In genomic region chr12:31578632-31579031, GRCh38 we compare ENCODE assay signal across 13 cellular contexts. TPM values are rescaled to one million over a fixed set of nuclear protein-coding genes. Genes with fewer than 3 reads are reported as not detected.
A peak's percentile ranks its signal among the peaks of the same experiment; 100 is the strongest.
DNase-seq lines count a peak whose midpoint lies in the region; ATAC-seq and TF ChIP-seq lines count a peak whose summit lies in the region.
"Had no signal": no experiment of that assay in that cellular context is flagged by ENCODE, and none has a peak within 500 bp of the region (broad histone marks: within the 10 kb centered on the region; RNA-seq: fewer than 3 reads in every experiment).

No MANE protein-coding gene starts in this region.

- H3K27ac Mint-ChIP-seq in activated CD8-positive, alpha-beta memory T cell treated with anti-CD3 and anti-CD28 coated beads, Interleukin-2, amount 10 ng/mL, durations not matched to agents 7 days and 5 days, result no peak overlapping the region
- H3K27ac Mint-ChIP-seq in type B pancreatic cell, result no peak overlapping the region
- H3K27ac Mint-ChIP-seq in naive thymus-derived CD4-positive, alpha-beta T cell, result no peak overlapping the region
- H3K27ac Mint-ChIP-seq: CD4-positive, CD25-positive, alpha-beta regulatory T cell had no signal

- no peak overlapping the region for H3K27ac ChIP-seq in naive thymus-derived CD4-positive, alpha-beta T cell (ENCODE audit: low read depth, low read length)
- H3K27ac ChIP-seq: colonic mucosa, skin epidermis had no signal

- no peaks in the 10 kb centered on the region for H3K4me1 Mint-ChIP-seq in activated CD8-positive, alpha-beta memory T cell treated with anti-CD3 and anti-CD28 coated beads, Interleukin-2, amount 10 ng/mL, durations not matched to agents 7 days and 5 days
- no peaks in the 10 kb centered on the region for H3K4me1 Mint-ChIP-seq in type B pancreatic cell (ENCODE audit: unreplicated experiment)
- no peaks in the 10 kb centered on the region for H3K4me1 Mint-ChIP-seq in naive thymus-derived CD4-positive, alpha-beta T cell
- H3K4me1 Mint-ChIP-seq: CD4-positive, CD25-positive, alpha-beta regulatory T cell had no signal

- DNase-seq in G401 (ENCODE audit: low spot score) (peak; percentile 87), cerebellar cortex (ENCODE audit: low spot score) (peak; percentile 84), midbrain (lab: John Stamatoyannopoulos, UW) (peak; percentile 35), type B pancreatic cell (ENCODE audit: extremely low spot score, unreplicated experiment) (no peak)
- DNase-seq in activated CD4-positive, alpha-beta T cell treated with anti-CD3 and anti-CD28 coated beads, Interleukin-2, amount 50 U/mL, for 1 hour, result no peak
- no peak for DNase-seq in activated CD8-positive, alpha-beta memory T cell treated with anti-CD3 and anti-CD28 coated beads, Interleukin-2, amount 10 ng/mL, durations not matched to agents 7 days and 5 days
- no peak for DNase-seq in naive thymus-derived CD4-positive, alpha-beta T cell
- DNase-seq: activated effector memory CD4-positive, alpha-beta T cell treated with Interleukin-2 at 50 U/mL for 16 hours; colonic mucosa; NCI-H526 had no signal

- in situ Hi-C loops in G401 (cut with HindIII; ENCODE audit: low sequenced_read_pairs), result no loop called here

- POLR2A ChIA-PET in naive thymus-derived CD4-positive, alpha-beta T cell (lab: Charles Lee), result no interaction called here

- H3K4me3 ChIP-seq in naive thymus-derived CD4-positive, alpha-beta T cell (ENCODE audit: low read length), result no peak overlapping the region
- H3K4me3 ChIP-seq: colonic mucosa, skin epidermis had no signal

- H3K9me3 ChIP-seq in naive thymus-derived CD4-positive, alpha-beta T cell (ENCODE audit: control insufficient read depth in 2 of 3, low read length in 3 of 3), result no peaks in the 10 kb centered on the region
- H3K9me3 ChIP-seq: colonic mucosa had no signal

- H3K36me3 ChIP-seq in naive thymus-derived CD4-positive, alpha-beta T cell (ENCODE audit: control insufficient read depth in 2 of 3, insufficient read depth in 3 of 3, low read length in 3 of 3), result no peaks in the 10 kb centered on the region
- H3K36me3 ChIP-seq: colonic mucosa had no signal

- intact Hi-C loops in naive thymus-derived CD4-positive, alpha-beta T cell (cut with micrococcal nuclease), result no loop called here

- no peaks in the 10 kb centered on the region for H3K27me3 ChIP-seq in naive thymus-derived CD4-positive, alpha-beta T cell (ENCODE audit: control insufficient read depth in 2 of 2, insufficient read depth in 2 of 2, low read length in 2 of 2)
- H3K27me3 ChIP-seq: colonic mucosa had no signal

- H3K9me3 Mint-ChIP-seq in activated CD8-positive, alpha-beta memory T cell treated with anti-CD3 and anti-CD28 coated beads, Interleukin-2, amount 10 ng/mL, durations not matched to agents 7 days and 5 days (ENCODE audit: low read depth), result no peaks in the 10 kb centered on the region
- H3K9me3 Mint-ChIP-seq in type B pancreatic cell, result no peaks in the 10 kb centered on the region
- no peaks in the 10 kb centered on the region for H3K9me3 Mint-ChIP-seq in naive thymus-derived CD4-positive, alpha-beta T cell

- CTCF ChIA-PET in activated CD8-positive, alpha-beta memory T cell treated with anti-CD3 and anti-CD28 coated beads, Interleukin-2, amount 10 ng/mL, durations not matched to agents 7 days and 5 days (lab: Charles Lee), result interaction anchor here (0.6 to 1.4 kb wide), 2 partner anchors 16 to 979 kb away, joined by 3 read pairs; no protein-coding TSS in a partner anchor
- CTCF ChIA-PET in naive thymus-derived CD4-positive, alpha-beta T cell (lab: Charles Lee), result no interaction called here

- peaks cover 9% of the 10 kb centered on the region for H3K27me3 Mint-ChIP-seq in activated CD8-positive, alpha-beta memory T cell treated with anti-CD3 and anti-CD28 coated beads, Interleukin-2, amount 10 ng/mL, durations not matched to agents 7 days and 5 days
- peaks cover 23% of the 10 kb centered on the region for H3K27me3 Mint-ChIP-seq in type B pancreatic cell
- H3K27me3 Mint-ChIP-seq in naive thymus-derived CD4-positive, alpha-beta T cell, result peaks cover 0 to 15% (median 7%) of the 10 kb centered on the region in 5 donors

- TF ChIP-seq CTCF in type B pancreatic cell (conservative IDR thresholded peaks at IDR 0.05), result no peak

- H3K36me3 Mint-ChIP-seq in activated CD8-positive, alpha-beta memory T cell treated with anti-CD3 and anti-CD28 coated beads, Interleukin-2, amount 10 ng/mL, durations not matched to agents 7 days and 5 days, result no peaks in the 10 kb centered on the region
- H3K36me3 Mint-ChIP-seq in type B pancreatic cell, result peaks cover 16% of the 10 kb centered on the region
- no peaks in the 10 kb centered on the region for H3K36me3 Mint-ChIP-seq in naive thymus-derived CD4-positive, alpha-beta T cell
- H3K36me3 Mint-ChIP-seq: CD4-positive, CD25-positive, alpha-beta regulatory T cell had no signal

- H3K4me1 ChIP-seq in naive thymus-derived CD4-positive, alpha-beta T cell (ENCODE audit: control insufficient read depth in 2 of 2, insufficient read depth in 2 of 2, low read length in 2 of 2), result no peaks in the 10 kb centered on the region
- H3K4me1 ChIP-seq: colonic mucosa had no signal

- ATAC-seq in HG03135 (IDR thresholded peaks at IDR 0.05; ENCODE audit: unreplicated experiment), result peak; percentile 64
- no peak for ATAC-seq in activated CD8-positive, alpha-beta memory T cell treated with anti-CD3 and anti-CD28 coated beads, Interleukin-2, amount 10 ng/mL, durations not matched to agents 7 days and 5 days
- no peak for ATAC-seq in naive thymus-derived CD4-positive, alpha-beta T cell

- H3K4me3 Mint-ChIP-seq in activated CD8-positive, alpha-beta memory T cell treated with anti-CD3 and anti-CD28 coated beads, Interleukin-2, amount 10 ng/mL, durations not matched to agents 7 days and 5 days, result no peak overlapping the region
- no peak overlapping the region for H3K4me3 Mint-ChIP-seq in type B pancreatic cell
- no peak overlapping the region for H3K4me3 Mint-ChIP-seq in naive thymus-derived CD4-positive, alpha-beta T cell
- H3K4me3 Mint-ChIP-seq: CD4-positive, CD25-positive, alpha-beta regulatory T cell had no signal

RNA-seq across cellular contexts. Expression of gene DENND5B, which starts 12.3 kb away (rescaled TPM):
- total RNA-seq in G401 (2014; rRNA removed; shearing (Covaris generic)), result 6.1 and 13.0 TPM in 2 replicates
- under 1 TPM; 0.06 to 0.26 TPM for total RNA-seq in activated CD8-positive, alpha-beta memory T cell treated with anti-CD3 and anti-CD28 coated beads, Interleukin-2, amount 10 ng/mL, durations not matched to agents 7 days and 5 days
- 17.5 and 17.7 TPM in 2 replicates for total RNA-seq in type B pancreatic cell (ENCODE audit: low replicate concordance)
- 1 to 10 TPM in 2 of 5 experiments, under 1 TPM in 3; 0.16 to 1.5 (median 0.29) TPM for total RNA-seq in naive thymus-derived CD4-positive, alpha-beta T cell
- polyA plus RNA-seq in naive thymus-derived CD4-positive, alpha-beta T cell, result not detected

Comparison
In these comparisons a context has a peak if more than half of its experiments do, and no peak if none do; other contexts are left out.
1. DNase-seq: peak in G401 (single experiment), cerebellar cortex (single experiment) and midbrain (single experiment); none in activated CD4-positive, alpha-beta T cell treated with anti-CD3 and anti-CD28 coated beads, Interleukin-2, amount 50 U/mL, for 1 hour (single experiment), activated CD8-positive, alpha-beta memory T cell treated with anti-CD3 and anti-CD28 coated beads, Interleukin-2, amount 10 ng/mL, durations not matched to agents 7 days and 5 days (single experiment), type B pancreatic cell (single experiment) and naive thymus-derived CD4-positive, alpha-beta T cell (0 of 9).